16 cellular contexts compared by ENCODE assay signal in genomic region chr6:128694303-128695009, GRCh38.
DNase-seq lines count a peak whose midpoint lies in the region; ATAC-seq and TF ChIP-seq lines count a peak whose summit lies in the region.
"Had no signal": no experiment of that assay in that cellular context is flagged by ENCODE, and none has a peak within 500 bp of the region (broad histone marks: within the 10 kb centered on the region; RNA-seq: fewer than 3 reads in every experiment).

No MANE protein-coding gene starts in this region.

- H3K27ac ChIP-seq in adrenal gland: no peak overlapping the region
- H3K27ac ChIP-seq: psoas muscle had no signal

- no peak overlapping the region for H3K4me3 ChIP-seq in adrenal gland
- H3K4me3 ChIP-seq: mucosa of descending colon, psoas muscle had no signal

- no peaks in the 10 kb centered on the region for H3K9me3 ChIP-seq in adrenal gland (replicated peaks in 1 of 3)
- H3K9me3 ChIP-seq: mucosa of descending colon, psoas muscle had no signal

- no peaks in the 10 kb centered on the region for H3K36me3 ChIP-seq in adrenal gland (replicated peaks in 1 of 2)

- no peak for TF ChIP-seq POLR2A in adrenal gland (IDR thresholded peaks at IDR 0.05)

- DNase-seq in occipital lobe (lab: John Stamatoyannopoulos, UW): no peak
- no peak for DNase-seq in adrenal gland
- DNase-seq in SIG-M5 (lab: John Stamatoyannopoulos, UW): no peak
- no peak for DNase-seq in midbrain (lab: John Stamatoyannopoulos, UW)
- DNase-seq: activated CD4-positive, alpha-beta T cell treated with anti-CD3 and anti-CD28 coated beads, Interleukin-2, amount 10 ng/mL, durations not matched to agents 7 days and 5 days; activated naive CD4-positive, alpha-beta T cell; caudate nucleus; CD8-positive, alpha-beta memory T cell; HCEC 1CT; mucosa of descending colon; psoas muscle; stimulated activated CD4-positive, alpha-beta T cell treated with anti-CD3 and anti-CD28 coated beads, Interleukin-4, amount 100 ng/mL, for 4 hours; T-helper 1 cell had no signal

- 76 to 92% (median 81%) methylated on average over 1 of the region's 1 CpG for WGBS in adrenal gland, 4 donors

- peak; percentile 65 for ATAC-seq in GM19351 (IDR thresholded peaks at IDR 0.05; ENCODE audit: unreplicated experiment)
- peak; percentile 92 for ATAC-seq in HG02623 (IDR thresholded peaks at IDR 0.05; ENCODE audit: unreplicated experiment)
- peak; percentile 89 for ATAC-seq in HG03342 (IDR thresholded peaks at IDR 0.05; ENCODE audit: unreplicated experiment)
- ATAC-seq: mucosa of descending colon, psoas muscle had no signal

- intact Hi-C loops in adrenal gland (cut with DNase I): no loop called here

- no peaks in the 10 kb centered on the region for H3K27me3 ChIP-seq in adrenal gland

- TF ChIP-seq CTCF in adrenal gland (IDR thresholded peaks at IDR 0.05): no peak

- H3K4me1 ChIP-seq in adrenal gland (replicated peaks in 1 of 2): no peaks in the 10 kb centered on the region
- H3K4me1 ChIP-seq: psoas muscle had no signal
